ENCODE assay signal across 8 cellular contexts in the genomic region with DNA sequence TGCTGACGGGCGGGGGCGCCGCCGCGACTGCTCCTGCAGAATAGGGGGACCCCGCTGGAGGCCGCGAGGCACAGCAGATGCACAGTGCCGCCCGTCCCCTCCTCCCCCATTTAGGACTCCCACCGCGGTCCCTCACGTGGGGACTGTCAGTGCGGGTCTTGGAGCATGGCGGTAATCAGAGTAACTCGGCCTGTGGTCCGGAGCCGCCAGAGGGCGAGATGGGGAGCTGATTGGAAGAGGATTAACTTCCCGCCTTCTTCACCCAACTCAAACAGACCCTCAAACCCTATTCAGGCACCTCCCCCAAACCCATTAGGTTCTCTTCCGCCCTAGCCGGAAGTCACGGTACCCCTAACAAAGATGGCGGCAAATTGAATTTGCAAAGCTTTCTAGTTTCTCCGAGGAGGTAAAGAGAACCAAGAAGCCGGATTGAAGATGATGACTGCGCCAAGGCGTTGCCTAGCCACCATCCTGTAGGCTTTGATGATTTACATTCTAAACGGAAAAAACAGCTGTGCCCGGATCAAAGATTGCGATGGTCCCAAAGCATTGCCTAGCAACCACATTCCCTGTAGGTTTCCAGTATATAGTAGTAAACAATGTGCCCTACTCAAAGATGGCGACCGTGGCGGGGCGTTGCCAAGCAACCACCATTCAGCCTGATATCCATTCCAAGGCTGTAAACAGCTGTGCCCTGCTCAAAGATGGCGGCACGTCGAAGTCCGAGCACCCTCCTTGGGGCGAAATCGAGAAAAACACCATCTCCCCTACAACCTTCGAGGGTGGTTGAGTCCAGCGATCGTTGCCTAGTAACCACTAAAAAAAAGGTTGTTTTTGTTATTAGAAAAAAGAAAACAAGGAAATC. TPM values are rescaled to one million over a fixed set of nuclear protein-coding genes. Genes with fewer than 3 reads are reported as not detected.
A peak's percentile ranks its signal among the peaks of the same experiment; 100 is the strongest.
DNase-seq lines count a peak whose midpoint lies in the region; FAIRE-seq and TF ChIP-seq lines count a peak whose summit lies in the region.

A gene with protein sequence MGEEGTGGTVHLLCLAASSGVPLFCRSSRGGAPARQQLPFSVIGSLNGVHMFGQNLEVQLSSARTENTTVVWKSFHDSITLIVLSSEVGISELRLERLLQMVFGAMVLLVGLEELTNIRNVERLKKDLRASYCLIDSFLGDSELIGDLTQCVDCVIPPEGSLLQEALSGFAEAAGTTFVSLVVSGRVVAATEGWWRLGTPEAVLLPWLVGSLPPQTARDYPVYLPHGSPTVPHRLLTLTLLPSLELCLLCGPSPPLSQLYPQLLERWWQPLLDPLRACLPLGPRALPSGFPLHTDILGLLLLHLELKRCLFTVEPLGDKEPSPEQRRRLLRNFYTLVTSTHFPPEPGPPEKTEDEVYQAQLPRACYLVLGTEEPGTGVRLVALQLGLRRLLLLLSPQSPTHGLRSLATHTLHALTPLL (minus strand): TSS at position 296 of the 865 bp plus-strand sequence. CDS start 186 bp downstream, at position 110.

- H3K36me3 ChIP-seq in SK-N-SH (replicated peaks in 1 of 2; ENCODE audit: control insufficient read depth in 1 of 2, insufficient read depth in 2 of 2, low read length in 1 of 2): no peaks in the 10 kb centered on the region

- TF ChIP-seq RAD21 in SK-N-SH (IDR thresholded peaks at IDR 0.05; ENCODE audit: low read length): peak; percentile 33

- H2AFZ ChIP-seq in SK-N-SH (ENCODE audit: low read depth): peak within 1 kb of the TSS; percentile 88

- H3K27ac ChIP-seq in SK-N-SH (ENCODE audit: low read depth in 2 of 2, low read length in 1 of 2) (peak within 1 kb of the TSS; percentile 95 to 96), substantia nigra (ENCODE audit: low read depth, low read length, poor library complexity, severe bottlenecking) (peak within 1 kb of the TSS; percentile 96)

- H4K20me1 ChIP-seq in SK-N-SH (ENCODE audit: insufficient read depth): peaks cover 3% of the 10 kb centered on the region; the same call in 1 of the 2 replicates

- H3K79me2 ChIP-seq in SK-N-SH (ENCODE audit: insufficient read depth): peaks cover 1% of the 10 kb centered on the region

- TF ChIP-seq POLR2A in H54 (IDR thresholded peaks at IDR 0.05; ENCODE audit: low read depth, low read length) (no peak), NB4 (IDR thresholded peaks at IDR 0.05; ENCODE audit: extremely low read depth, insufficient read length) (peak; percentile 31)

- H3K4me3 Mint-ChIP-seq in activated naive CD4-positive, alpha-beta T cell treated with anti-CD3 and anti-CD28 coated beads, Interleukin-2, amount 50 U/mL, for 24 hours: peak within 1 kb of the TSS; percentile 93

- no peaks in the 10 kb centered on the region for H3K27me3 ChIP-seq in SK-N-SH (ENCODE audit: insufficient read depth)

- no peaks in the 10 kb centered on the region for H3K9me3 ChIP-seq in SK-N-SH

- no peaks in the 10 kb centered on the region for H3K36me3 Mint-ChIP-seq in activated naive CD4-positive, alpha-beta T cell treated with anti-CD3 and anti-CD28 coated beads, Interleukin-2, amount 50 U/mL, for 24 hours

- peak; percentile 84 for FAIRE-seq in H54 (lab: Jason Lieb, UNC)

- CTCF ChIA-PET in SK-N-SH (lab: Yijun Ruan, JAX): interaction anchor here (0.6 to 1.6 kb wide), 5 partner anchors 37 to 136 kb away, joined by 3 to 6 read pairs (median 3); a partner anchor contains a TSS

- H3K27ac Mint-ChIP-seq in activated naive CD4-positive, alpha-beta T cell treated with anti-CD3 and anti-CD28 coated beads, Interleukin-2, amount 50 U/mL, for 24 hours: peak within 1 kb of the TSS; percentile 90

- no peaks in the 10 kb centered on the region for H3K9me2 ChIP-seq in SK-N-SH

- peak within 1 kb of the TSS; percentile 89 for H3K4me2 ChIP-seq in SK-N-SH

- H3K27me3 Mint-ChIP-seq in activated naive CD4-positive, alpha-beta T cell treated with anti-CD3 and anti-CD28 coated beads, Interleukin-2, amount 50 U/mL, for 24 hours: no peaks in the 10 kb centered on the region

- H3F3A ChIP-seq in SK-N-SH (replicated peaks; ENCODE audit: insufficient read depth): peaks cover 26% of the 10 kb centered on the region

- peaks cover 12 to 21% of the 10 kb centered on the region in 2 experiments for H3K4me1 ChIP-seq in SK-N-SH (ENCODE audit: control insufficient read depth in 1 of 2, insufficient read depth in 2 of 2, low read depth in 1 of 2, low read length in 1 of 2)

- H3K4me1 Mint-ChIP-seq in activated naive CD4-positive, alpha-beta T cell treated with anti-CD3 and anti-CD28 coated beads, Interleukin-2, amount 50 U/mL, for 24 hours: peaks cover 38% of the 10 kb centered on the region

- no peaks in the 10 kb centered on the region for H3K9me3 Mint-ChIP-seq in activated naive CD4-positive, alpha-beta T cell treated with anti-CD3 and anti-CD28 coated beads, Interleukin-2, amount 50 U/mL, for 24 hours

- no peak for TF ChIP-seq EP300 in SK-N-SH (IDR thresholded peaks at IDR 0.05; ENCODE audit: borderline replicate concordance in 1 of 2, low read depth in 1 of 2, low read length in 1 of 2)

- POLR2A ChIA-PET in SK-N-SH (lab: Yijun Ruan, JAX): interaction anchor here (0.9 to 2.0 kb wide), 6 partner anchors 11 to 64 kb away, joined by 3 to 15 read pairs (median 7); a partner anchor contains a TSS

- WGBS in SK-N-SH (ENCODE audit: low lambda C conversion rate): 2% methylated on average over 30 of the region's 45 CpGs

- TF ChIP-seq CTCF in NB4 (IDR thresholded peaks at IDR 0.05; ENCODE audit: low read depth, low read length): peak; percentile 13
- peak; percentile 38; the same call in 1 of the 2 replicates for TF ChIP-seq CTCF in SK-N-SH (IDR thresholded peaks at IDR 0.05)

- DNase-seq in DMS53 (lab: John Stamatoyannopoulos, UW): peak; percentile 98
- peak; percentile 98 for DNase-seq in H54 (ENCODE audit: insufficient read length, low spot score)
- peak; percentile 96 for DNase-seq in NB4 (ENCODE audit: low read depth)
- peak; percentile 91 for DNase-seq in SK-N-SH
- peak; percentile 99 for DNase-seq in globus pallidus (ENCODE audit: low spot score)
- peak; percentile 93 for DNase-seq in non-pigmented ciliary epithelial cell (ENCODE audit: low read depth)
- DNase-seq in substantia nigra (lab: John Stamatoyannopoulos, UW): peak; percentile 42 to 98 (median 95)

- H3K4me3 ChIP-seq in NB4 (ENCODE audit: low read depth, low read length) (peak within 1 kb of the TSS; percentile 67), SK-N-SH (ENCODE audit: low read depth in 2 of 2, low read length in 1 of 2) (peak within 1 kb of the TSS; percentile 65 to 76)

- peak within 1 kb of the TSS; percentile 92 for H3K9ac ChIP-seq in SK-N-SH

TF ChIP-seq in SK-N-SH, 30 proteins besides CTCF, POLR2A, EP300 and RAD21 (continues in another document):
- TF ChIP-seq, protein P1, sequence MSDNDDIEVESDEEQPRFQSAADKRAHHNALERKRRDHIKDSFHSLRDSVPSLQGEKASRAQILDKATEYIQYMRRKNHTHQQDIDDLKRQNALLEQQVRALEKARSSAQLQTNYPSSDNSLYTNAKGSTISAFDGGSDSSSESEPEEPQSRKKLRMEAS (IDR thresholded peaks at IDR 0.05; ENCODE audit: low read depth): peak; percentile 77
- TF ChIP-seq FOXM1 (IDR thresholded peaks at IDR 0.05; ENCODE audit: low read depth) (0 out of 2 replicates have a peak, but pooled peaks have one; percentile 41), RCOR1 (IDR thresholded peaks at IDR 0.05; ENCODE audit: low read length) (no peak)
- TF ChIP-seq, protein P2, sequence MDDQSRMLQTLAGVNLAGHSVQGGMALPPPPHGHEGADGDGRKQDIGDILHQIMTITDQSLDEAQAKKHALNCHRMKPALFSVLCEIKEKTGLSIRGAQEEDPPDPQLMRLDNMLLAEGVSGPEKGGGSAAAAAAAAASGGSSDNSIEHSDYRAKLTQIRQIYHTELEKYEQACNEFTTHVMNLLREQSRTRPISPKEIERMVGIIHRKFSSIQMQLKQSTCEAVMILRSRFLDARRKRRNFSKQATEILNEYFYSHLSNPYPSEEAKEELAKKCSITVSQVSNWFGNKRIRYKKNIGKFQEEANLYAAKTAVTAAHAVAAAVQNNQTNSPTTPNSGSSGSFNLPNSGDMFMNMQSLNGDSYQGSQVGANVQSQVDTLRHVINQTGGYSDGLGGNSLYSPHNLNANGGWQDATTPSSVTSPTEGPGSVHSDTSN (IDR thresholded peaks at IDR 0.05): no peak
- TF ChIP-seq, protein P3, sequence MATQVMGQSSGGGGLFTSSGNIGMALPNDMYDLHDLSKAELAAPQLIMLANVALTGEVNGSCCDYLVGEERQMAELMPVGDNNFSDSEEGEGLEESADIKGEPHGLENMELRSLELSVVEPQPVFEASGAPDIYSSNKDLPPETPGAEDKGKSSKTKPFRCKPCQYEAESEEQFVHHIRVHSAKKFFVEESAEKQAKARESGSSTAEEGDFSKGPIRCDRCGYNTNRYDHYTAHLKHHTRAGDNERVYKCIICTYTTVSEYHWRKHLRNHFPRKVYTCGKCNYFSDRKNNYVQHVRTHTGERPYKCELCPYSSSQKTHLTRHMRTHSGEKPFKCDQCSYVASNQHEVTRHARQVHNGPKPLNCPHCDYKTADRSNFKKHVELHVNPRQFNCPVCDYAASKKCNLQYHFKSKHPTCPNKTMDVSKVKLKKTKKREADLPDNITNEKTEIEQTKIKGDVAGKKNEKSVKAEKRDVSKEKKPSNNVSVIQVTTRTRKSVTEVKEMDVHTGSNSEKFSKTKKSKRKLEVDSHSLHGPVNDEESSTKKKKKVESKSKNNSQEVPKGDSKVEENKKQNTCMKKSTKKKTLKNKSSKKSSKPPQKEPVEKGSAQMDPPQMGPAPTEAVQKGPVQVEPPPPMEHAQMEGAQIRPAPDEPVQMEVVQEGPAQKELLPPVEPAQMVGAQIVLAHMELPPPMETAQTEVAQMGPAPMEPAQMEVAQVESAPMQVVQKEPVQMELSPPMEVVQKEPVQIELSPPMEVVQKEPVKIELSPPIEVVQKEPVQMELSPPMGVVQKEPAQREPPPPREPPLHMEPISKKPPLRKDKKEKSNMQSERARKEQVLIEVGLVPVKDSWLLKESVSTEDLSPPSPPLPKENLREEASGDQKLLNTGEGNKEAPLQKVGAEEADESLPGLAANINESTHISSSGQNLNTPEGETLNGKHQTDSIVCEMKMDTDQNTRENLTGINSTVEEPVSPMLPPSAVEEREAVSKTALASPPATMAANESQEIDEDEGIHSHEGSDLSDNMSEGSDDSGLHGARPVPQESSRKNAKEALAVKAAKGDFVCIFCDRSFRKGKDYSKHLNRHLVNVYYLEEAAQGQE (IDR thresholded peaks at IDR 0.05; ENCODE audit: low read depth, low read length): no peak

RNA-seq across cellular contexts. Expression of the gene that starts here (rescaled TPM):
- 23.7 and 29.9 TPM in 2 replicates for polyA plus RNA-seq in SK-N-SH (2012; rRNA removed)
- 15.2 and 23.5 TPM in 2 replicates for polyA plus RNA-seq in SK-N-SH (2012; cell fraction: cytosol; rRNA removed)
- 56.1 and 56.3 TPM in 2 replicates for polyA plus RNA-seq in SK-N-SH (2012; cell fraction: nucleus; rRNA removed)

Comparison
In these comparisons a context has a peak if more than half of its experiments do, and no peak if none do; other contexts are left out.
1. Peak in every context shown above with its lines: DNase-seq, H3K4me3 ChIP-seq and H3K27ac ChIP-seq.